Comparison of ENCODE assay signal across 1 cellular context in the genomic region with DNA sequence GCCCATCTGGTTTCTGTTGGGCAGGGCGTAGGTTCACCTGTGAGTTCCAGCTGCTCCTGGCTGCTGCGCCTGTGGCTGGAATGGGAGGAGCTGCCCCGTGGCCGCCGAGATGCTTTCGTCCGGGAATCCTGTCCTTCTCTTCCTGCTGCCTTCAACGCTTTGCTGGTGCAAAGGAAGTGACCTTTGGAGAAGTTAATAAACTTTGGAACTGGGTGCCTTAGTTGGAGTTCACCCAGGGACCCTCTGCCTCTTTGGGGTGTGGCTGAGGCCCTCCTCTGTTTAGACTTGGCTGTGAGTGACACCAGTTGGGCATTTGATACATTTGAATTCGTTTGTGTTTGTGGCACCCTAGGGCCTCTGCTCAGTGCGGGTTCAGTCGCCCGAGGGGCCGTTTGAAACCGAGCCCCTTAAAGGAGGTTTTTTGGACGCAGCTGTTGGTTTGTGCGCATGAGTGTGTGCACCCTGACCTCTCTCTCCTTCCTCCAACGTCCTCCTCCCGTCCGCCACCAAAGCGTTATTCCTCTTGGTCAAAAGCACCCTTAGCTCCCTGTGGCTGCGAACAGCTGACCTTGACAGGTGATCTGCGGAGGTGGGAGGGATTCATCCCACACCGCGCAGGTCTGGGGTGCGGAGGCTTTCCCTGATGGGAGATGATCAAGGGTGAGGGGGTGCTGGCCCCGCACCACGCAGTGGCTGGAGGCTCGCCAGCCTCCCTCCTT.
TF ChIP-seq lines count a peak whose summit lies in the region.

No MANE protein-coding gene starts in this region.

TF ChIP-seq in HepG2, 621 proteins besides CTCF, POLR2A, EP300 and RAD21 (continued from another document and continues in another):
- 0 out of 4 replicates have a peak, but pooled peaks of 1 of the 2 experiments have one; percentile 21 for TF ChIP-seq HMGXB4 (CRISPR knock-in tag; IDR thresholded peaks at IDR 0.05; ENCODE audit: borderline replicate concordance in 1 of 2, low read depth in 1 of 2)
- no peak for TF ChIP-seq ZNF441 (CRISPR knock-in tag; IDR thresholded peaks at IDR 0.05; ENCODE audit: borderline replicate concordance)
- TF ChIP-seq MED13 (CRISPR knock-in tag; IDR thresholded peaks at IDR 0.05): no peak
- TF ChIP-seq, protein P1, sequence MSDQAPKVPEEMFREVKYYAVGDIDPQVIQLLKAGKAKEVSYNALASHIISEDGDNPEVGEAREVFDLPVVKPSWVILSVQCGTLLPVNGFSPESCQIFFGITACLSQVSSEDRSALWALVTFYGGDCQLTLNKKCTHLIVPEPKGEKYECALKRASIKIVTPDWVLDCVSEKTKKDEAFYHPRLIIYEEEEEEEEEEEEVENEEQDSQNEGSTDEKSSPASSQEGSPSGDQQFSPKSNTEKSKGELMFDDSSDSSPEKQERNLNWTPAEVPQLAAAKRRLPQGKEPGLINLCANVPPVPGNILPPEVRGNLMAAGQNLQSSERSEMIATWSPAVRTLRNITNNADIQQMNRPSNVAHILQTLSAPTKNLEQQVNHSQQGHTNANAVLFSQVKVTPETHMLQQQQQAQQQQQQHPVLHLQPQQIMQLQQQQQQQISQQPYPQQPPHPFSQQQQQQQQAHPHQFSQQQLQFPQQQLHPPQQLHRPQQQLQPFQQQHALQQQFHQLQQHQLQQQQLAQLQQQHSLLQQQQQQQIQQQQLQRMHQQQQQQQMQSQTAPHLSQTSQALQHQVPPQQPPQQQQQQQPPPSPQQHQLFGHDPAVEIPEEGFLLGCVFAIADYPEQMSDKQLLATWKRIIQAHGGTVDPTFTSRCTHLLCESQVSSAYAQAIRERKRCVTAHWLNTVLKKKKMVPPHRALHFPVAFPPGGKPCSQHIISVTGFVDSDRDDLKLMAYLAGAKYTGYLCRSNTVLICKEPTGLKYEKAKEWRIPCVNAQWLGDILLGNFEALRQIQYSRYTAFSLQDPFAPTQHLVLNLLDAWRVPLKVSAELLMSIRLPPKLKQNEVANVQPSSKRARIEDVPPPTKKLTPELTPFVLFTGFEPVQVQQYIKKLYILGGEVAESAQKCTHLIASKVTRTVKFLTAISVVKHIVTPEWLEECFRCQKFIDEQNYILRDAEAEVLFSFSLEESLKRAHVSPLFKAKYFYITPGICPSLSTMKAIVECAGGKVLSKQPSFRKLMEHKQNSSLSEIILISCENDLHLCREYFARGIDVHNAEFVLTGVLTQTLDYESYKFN (CRISPR knock-in tag; conservative IDR thresholded peaks at IDR 0.05): peak; percentile 56
- peak; percentile 4; the same call in 1 of the 2 replicates for TF ChIP-seq RXRB (CRISPR knock-in tag; IDR thresholded peaks at IDR 0.05; ENCODE audit: borderline replicate concordance)
- no peak for TF ChIP-seq ZNF17 (CRISPR knock-in tag; IDR thresholded peaks at IDR 0.05)
- no peak for TF ChIP-seq GLI4 (CRISPR knock-in tag; IDR thresholded peaks at IDR 0.05; ENCODE audit: borderline replicate concordance)
- 0 out of 2 replicates have a peak, but pooled peaks have one; percentile 11 for TF ChIP-seq ZKSCAN8 (CRISPR knock-in tag; IDR thresholded peaks at IDR 0.05; ENCODE audit: borderline replicate concordance)
- TF ChIP-seq SOX6 (IDR thresholded peaks at IDR 0.05): no peak
- TF ChIP-seq SOX6 (CRISPR knock-in tag; IDR thresholded peaks at IDR 0.05): peak; percentile 49
- no peak for TF ChIP-seq ZNF777 (CRISPR knock-in tag; IDR thresholded peaks at IDR 0.05)
- no peak for TF ChIP-seq BRCA1 (CRISPR knock-in tag; IDR thresholded peaks at IDR 0.05)
- TF ChIP-seq, protein P2, sequence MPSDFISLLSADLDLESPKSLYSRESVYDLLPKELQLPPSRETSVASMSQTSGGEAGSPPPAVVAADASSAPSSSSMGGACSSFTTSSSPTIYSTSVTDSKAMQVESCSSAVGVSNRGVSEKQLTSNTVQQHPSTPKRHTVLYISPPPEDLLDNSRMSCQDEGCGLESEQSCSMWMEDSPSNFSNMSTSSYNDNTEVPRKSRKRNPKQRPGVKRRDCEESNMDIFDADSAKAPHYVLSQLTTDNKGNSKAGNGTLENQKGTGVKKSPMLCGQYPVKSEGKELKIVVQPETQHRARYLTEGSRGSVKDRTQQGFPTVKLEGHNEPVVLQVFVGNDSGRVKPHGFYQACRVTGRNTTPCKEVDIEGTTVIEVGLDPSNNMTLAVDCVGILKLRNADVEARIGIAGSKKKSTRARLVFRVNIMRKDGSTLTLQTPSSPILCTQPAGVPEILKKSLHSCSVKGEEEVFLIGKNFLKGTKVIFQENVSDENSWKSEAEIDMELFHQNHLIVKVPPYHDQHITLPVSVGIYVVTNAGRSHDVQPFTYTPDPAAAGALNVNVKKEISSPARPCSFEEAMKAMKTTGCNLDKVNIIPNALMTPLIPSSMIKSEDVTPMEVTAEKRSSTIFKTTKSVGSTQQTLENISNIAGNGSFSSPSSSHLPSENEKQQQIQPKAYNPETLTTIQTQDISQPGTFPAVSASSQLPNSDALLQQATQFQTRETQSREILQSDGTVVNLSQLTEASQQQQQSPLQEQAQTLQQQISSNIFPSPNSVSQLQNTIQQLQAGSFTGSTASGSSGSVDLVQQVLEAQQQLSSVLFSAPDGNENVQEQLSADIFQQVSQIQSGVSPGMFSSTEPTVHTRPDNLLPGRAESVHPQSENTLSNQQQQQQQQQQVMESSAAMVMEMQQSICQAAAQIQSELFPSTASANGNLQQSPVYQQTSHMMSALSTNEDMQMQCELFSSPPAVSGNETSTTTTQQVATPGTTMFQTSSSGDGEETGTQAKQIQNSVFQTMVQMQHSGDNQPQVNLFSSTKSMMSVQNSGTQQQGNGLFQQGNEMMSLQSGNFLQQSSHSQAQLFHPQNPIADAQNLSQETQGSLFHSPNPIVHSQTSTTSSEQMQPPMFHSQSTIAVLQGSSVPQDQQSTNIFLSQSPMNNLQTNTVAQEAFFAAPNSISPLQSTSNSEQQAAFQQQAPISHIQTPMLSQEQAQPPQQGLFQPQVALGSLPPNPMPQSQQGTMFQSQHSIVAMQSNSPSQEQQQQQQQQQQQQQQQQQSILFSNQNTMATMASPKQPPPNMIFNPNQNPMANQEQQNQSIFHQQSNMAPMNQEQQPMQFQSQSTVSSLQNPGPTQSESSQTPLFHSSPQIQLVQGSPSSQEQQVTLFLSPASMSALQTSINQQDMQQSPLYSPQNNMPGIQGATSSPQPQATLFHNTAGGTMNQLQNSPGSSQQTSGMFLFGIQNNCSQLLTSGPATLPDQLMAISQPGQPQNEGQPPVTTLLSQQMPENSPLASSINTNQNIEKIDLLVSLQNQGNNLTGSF (CRISPR knock-in tag; IDR thresholded peaks at IDR 0.05): no peak
- TF ChIP-seq ZNF589 (CRISPR knock-in tag; conservative IDR thresholded peaks at IDR 0.05): no peak
- TF ChIP-seq ZNF839 (CRISPR knock-in tag; IDR thresholded peaks at IDR 0.05; ENCODE audit: borderline replicate concordance): no peak
- TF ChIP-seq, protein P3, sequence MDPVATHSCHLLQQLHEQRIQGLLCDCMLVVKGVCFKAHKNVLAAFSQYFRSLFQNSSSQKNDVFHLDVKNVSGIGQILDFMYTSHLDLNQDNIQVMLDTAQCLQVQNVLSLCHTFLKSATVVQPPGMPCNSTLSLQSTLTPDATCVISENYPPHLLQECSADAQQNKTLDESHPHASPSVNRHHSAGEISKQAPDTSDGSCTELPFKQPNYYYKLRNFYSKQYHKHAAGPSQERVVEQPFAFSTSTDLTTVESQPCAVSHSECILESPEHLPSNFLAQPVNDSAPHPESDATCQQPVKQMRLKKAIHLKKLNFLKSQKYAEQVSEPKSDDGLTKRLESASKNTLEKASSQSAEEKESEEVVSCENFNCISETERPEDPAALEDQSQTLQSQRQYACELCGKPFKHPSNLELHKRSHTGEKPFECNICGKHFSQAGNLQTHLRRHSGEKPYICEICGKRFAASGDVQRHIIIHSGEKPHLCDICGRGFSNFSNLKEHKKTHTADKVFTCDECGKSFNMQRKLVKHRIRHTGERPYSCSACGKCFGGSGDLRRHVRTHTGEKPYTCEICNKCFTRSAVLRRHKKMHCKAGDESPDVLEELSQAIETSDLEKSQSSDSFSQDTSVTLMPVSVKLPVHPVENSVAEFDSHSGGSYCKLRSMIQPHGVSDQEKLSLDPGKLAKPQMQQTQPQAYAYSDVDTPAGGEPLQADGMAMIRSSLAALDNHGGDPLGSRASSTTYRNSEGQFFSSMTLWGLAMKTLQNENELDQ (CRISPR knock-in tag; IDR thresholded peaks at IDR 0.05; ENCODE audit: borderline replicate concordance): no peak
- no peak; the same call in 1 of the 2 replicates for TF ChIP-seq ZNF772 (CRISPR knock-in tag; IDR thresholded peaks at IDR 0.05)
- no peak for TF ChIP-seq ZNF224 (CRISPR knock-in tag; IDR thresholded peaks at IDR 0.05)
- peak; percentile 87 for TF ChIP-seq ZNF263 (CRISPR knock-in tag; IDR thresholded peaks at IDR 0.05)
- TF ChIP-seq ZNF605 (CRISPR knock-in tag; IDR thresholded peaks at IDR 0.05): peak; percentile 79; the same call in 1 of the 2 replicates
- TF ChIP-seq STAG1 (CRISPR knock-in tag; IDR thresholded peaks at IDR 0.05): no peak
- TF ChIP-seq, protein P4, sequence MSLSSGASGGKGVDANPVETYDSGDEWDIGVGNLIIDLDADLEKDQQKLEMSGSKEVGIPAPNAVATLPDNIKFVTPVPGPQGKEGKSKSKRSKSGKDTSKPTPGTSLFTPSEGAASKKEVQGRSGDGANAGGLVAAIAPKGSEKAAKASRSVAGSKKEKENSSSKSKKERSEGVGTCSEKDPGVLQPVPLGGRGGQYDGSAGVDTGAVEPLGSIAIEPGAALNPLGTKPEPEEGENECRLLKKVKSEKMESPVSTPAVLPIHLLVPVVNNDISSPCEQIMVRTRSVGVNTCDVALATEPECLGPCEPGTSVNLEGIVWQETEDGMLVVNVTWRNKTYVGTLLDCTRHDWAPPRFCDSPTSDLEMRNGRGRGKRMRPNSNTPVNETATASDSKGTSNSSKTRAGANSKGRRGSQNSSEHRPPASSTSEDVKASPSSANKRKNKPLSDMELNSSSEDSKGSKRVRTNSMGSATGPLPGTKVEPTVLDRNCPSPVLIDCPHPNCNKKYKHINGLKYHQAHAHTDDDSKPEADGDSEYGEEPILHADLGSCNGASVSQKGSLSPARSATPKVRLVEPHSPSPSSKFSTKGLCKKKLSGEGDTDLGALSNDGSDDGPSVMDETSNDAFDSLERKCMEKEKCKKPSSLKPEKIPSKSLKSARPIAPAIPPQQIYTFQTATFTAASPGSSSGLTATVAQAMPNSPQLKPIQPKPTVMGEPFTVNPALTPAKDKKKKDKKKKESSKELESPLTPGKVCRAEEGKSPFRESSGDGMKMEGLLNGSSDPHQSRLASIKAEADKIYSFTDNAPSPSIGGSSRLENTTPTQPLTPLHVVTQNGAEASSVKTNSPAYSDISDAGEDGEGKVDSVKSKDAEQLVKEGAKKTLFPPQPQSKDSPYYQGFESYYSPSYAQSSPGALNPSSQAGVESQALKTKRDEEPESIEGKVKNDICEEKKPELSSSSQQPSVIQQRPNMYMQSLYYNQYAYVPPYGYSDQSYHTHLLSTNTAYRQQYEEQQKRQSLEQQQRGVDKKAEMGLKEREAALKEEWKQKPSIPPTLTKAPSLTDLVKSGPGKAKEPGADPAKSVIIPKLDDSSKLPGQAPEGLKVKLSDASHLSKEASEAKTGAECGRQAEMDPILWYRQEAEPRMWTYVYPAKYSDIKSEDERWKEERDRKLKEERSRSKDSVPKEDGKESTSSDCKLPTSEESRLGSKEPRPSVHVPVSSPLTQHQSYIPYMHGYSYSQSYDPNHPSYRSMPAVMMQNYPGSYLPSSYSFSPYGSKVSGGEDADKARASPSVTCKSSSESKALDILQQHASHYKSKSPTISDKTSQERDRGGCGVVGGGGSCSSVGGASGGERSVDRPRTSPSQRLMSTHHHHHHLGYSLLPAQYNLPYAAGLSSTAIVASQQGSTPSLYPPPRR (CRISPR knock-in tag; IDR thresholded peaks at IDR 0.05; ENCODE audit: borderline replicate concordance): no peak
- 0 out of 2 replicates have a peak, but pooled peaks have one; percentile 18 for TF ChIP-seq PAF1 (CRISPR knock-in tag; IDR thresholded peaks at IDR 0.05)
- TF ChIP-seq, protein P5, sequence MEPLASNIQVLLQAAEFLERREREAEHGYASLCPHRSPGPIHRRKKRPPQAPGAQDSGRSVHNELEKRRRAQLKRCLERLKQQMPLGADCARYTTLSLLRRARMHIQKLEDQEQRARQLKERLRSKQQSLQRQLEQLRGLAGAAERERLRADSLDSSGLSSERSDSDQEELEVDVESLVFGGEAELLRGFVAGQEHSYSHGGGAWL (CRISPR knock-in tag; IDR thresholded peaks at IDR 0.05): no peak
- TF ChIP-seq, protein P6, sequence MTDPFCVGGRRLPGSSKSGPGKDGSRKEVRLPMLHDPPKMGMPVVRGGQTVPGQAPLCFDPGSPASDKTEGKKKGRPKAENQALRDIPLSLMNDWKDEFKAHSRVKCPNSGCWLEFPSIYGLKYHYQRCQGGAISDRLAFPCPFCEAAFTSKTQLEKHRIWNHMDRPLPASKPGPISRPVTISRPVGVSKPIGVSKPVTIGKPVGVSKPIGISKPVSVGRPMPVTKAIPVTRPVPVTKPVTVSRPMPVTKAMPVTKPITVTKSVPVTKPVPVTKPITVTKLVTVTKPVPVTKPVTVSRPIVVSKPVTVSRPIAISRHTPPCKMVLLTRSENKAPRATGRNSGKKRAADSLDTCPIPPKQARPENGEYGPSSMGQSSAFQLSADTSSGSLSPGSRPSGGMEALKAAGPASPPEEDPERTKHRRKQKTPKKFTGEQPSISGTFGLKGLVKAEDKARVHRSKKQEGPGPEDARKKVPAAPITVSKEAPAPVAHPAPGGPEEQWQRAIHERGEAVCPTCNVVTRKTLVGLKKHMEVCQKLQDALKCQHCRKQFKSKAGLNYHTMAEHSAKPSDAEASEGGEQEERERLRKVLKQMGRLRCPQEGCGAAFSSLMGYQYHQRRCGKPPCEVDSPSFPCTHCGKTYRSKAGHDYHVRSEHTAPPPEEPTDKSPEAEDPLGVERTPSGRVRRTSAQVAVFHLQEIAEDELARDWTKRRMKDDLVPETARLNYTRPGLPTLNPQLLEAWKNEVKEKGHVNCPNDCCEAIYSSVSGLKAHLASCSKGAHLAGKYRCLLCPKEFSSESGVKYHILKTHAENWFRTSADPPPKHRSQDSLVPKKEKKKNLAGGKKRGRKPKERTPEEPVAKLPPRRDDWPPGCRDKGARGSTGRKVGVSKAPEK (CRISPR knock-in tag; IDR thresholded peaks at IDR 0.05; ENCODE audit: borderline replicate concordance): no peak
- no peak for TF ChIP-seq CHD4 (IDR thresholded peaks at IDR 0.05; ENCODE audit: borderline replicate concordance, low read length)
- TF ChIP-seq ARNT2 (CRISPR knock-in tag; IDR thresholded peaks at IDR 0.05; ENCODE audit: low read depth): no peak
- TF ChIP-seq ZNF672 (CRISPR knock-in tag; IDR thresholded peaks at IDR 0.05): no peak
- TF ChIP-seq, protein P7, sequence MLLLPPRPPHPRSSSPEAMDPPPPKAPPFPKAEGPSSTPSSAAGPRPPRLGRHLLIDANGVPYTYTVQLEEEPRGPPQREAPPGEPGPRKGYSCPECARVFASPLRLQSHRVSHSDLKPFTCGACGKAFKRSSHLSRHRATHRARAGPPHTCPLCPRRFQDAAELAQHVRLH (CRISPR knock-in tag; IDR thresholded peaks at IDR 0.05; ENCODE audit: borderline replicate concordance, low read depth): 0 out of 2 replicates have a peak, but pooled peaks have one; percentile 31
- no peak for TF ChIP-seq HOXD1 (CRISPR knock-in tag; IDR thresholded peaks at IDR 0.05)
